Comparison of ENCODE assay signal across 22 cellular contexts in genomic region chr2:98561902-98562695, GRCh38. TPM values are rescaled to one million over a fixed set of nuclear protein-coding genes. Genes with fewer than 3 reads are reported as not detected.
DNase-seq lines count a peak whose midpoint lies in the region; ATAC-seq, FAIRE-seq and TF ChIP-seq lines count a peak whose summit lies in the region.
"Had no signal": no experiment of that assay in that cellular context is flagged by ENCODE, and none has a peak within 500 bp of the region (broad histone marks: within the 10 kb centered on the region; RNA-seq: fewer than 3 reads in every experiment).

No MANE protein-coding gene starts in this region.

- H2AK5ac ChIP-seq in trophoblast cell (ENCODE audit: low read length) = no peak overlapping the region

- H3K27me3 Mint-ChIP-seq in CD4-positive, CD25-positive, alpha-beta regulatory T cell = no peaks in the 10 kb centered on the region
- H3K27me3 Mint-ChIP-seq in naive thymus-derived CD4-positive, alpha-beta T cell = no peaks in the 10 kb centered on the region

- H3K9ac ChIP-seq in kidney (ENCODE audit: low read length in 2 of 2) = no peak overlapping the region
- H3K9ac ChIP-seq in trophoblast cell (ENCODE audit: low read length) = no peak overlapping the region

- no peak overlapping the region for H2BK120ac ChIP-seq in trophoblast cell (ENCODE audit: insufficient read depth, low read length, poor library complexity)

- peak overlapping the region in 2 of 3 donors; percentile 65 to 83 for H3K27ac Mint-ChIP-seq in CD4-positive, CD25-positive, alpha-beta regulatory T cell
- peak overlapping the region in 4 of 9 donors; percentile 21 to 87 (median 72) for H3K27ac Mint-ChIP-seq in naive thymus-derived CD4-positive, alpha-beta T cell

- CTCF ChIA-PET in naive thymus-derived CD4-positive, alpha-beta T cell (lab: Charles Lee) = no interaction called here

- intact Hi-C loops in adrenal gland (cut with DNase I) (loop anchor here in 1 of 2 donors (10.0 kb wide), 1 partner anchor 147 kb away; no protein-coding TSS in a partner anchor), left ventricle myocardium superior (cut with micrococcal nuclease) (no loop called here), sciatic nerve (cut with DNase I) (no loop called here), kidney (cut with DNase I) (no loop called here)
- intact Hi-C loops in naive thymus-derived CD4-positive, alpha-beta T cell (cut with micrococcal nuclease) = no loop called here

- in situ Hi-C loops in G401 (cut with HindIII; ENCODE audit: low sequenced_read_pairs) = no loop called here

- no peaks in the 10 kb centered on the region for H3K79me2 ChIP-seq in trophoblast cell (ENCODE audit: control insufficient read depth, insufficient read depth, low read length, poor library complexity)

- no peak for ATAC-seq in CD4-positive, CD25-positive, alpha-beta regulatory T cell (ENCODE audit: low read depth in 2 of 2)
- ATAC-seq in left ventricle myocardium superior (peak; percentile 55), sciatic nerve (peak; percentile 43)
- no peak for ATAC-seq in naive thymus-derived CD4-positive, alpha-beta T cell

- H4K12ac ChIP-seq in trophoblast cell (ENCODE audit: low read depth, low read length) = no peak overlapping the region

- FAIRE-seq in kidney (lab: Jason Lieb, UNC) = no peak
- FAIRE-seq: colon, frontal cortex, GM12891 had no signal

- no peak overlapping the region for H3K4me3 Mint-ChIP-seq in CD4-positive, CD25-positive, alpha-beta regulatory T cell
- H3K4me3 Mint-ChIP-seq in naive thymus-derived CD4-positive, alpha-beta T cell = no peak overlapping the region
- H3K4me3 Mint-ChIP-seq: HFFc6; T-helper 1 cell treated with Interleukin-12 subunit alpha and Interleukin-12 subunit beta and Interleukin-4 antibody, amounts not matched to agents 30 μg/mL and 1 μg/mL, for 36 hours had no signal

- H2BK12ac ChIP-seq in trophoblast cell (ENCODE audit: low read length) = no peak overlapping the region

- 42 to 55% (median 46%) methylated on average over 11 to 13 of the region's 13 CpGs for WGBS in adrenal gland, 4 donors
- WGBS in trophoblast cell (ENCODE audit: extremely low coverage, insufficient coverage, insufficient read length) = no CpG with 5 or more reads among the region's 13 CpGs

- DNase-seq in CD4-positive, CD25-positive, alpha-beta regulatory T cell = no peak
- DNase-seq in adrenal gland (peak; percentile 47 to 81 (median 65)), left ventricle myocardium superior (no peak), sciatic nerve (ENCODE audit: low spot score) (no peak), G401 (ENCODE audit: low spot score) (no peak), kidney (no peak), trophoblast cell (no peak)
- DNase-seq in naive thymus-derived CD4-positive, alpha-beta T cell = no peak
- DNase-seq: activated CD8-positive, alpha-beta memory T cell treated with anti-CD3 and anti-CD28 coated beads for 24 hours; amygdala; COR-L47; HFFc6; NCI-H146; NCI-H345; retina; SHP77 treated with DMSO at 0.1 percent for 48 hours; stimulated activated CD4-positive, alpha-beta T cell treated with anti-CD3 and anti-CD28 coated beads, Interleukin-2, amount 100 ng/mL, for 24 hours; substantia nigra had no signal

- H2AFZ ChIP-seq in trophoblast cell (ENCODE audit: insufficient read depth, low read length, poor library complexity) = no peak overlapping the region

- H3K23ac ChIP-seq in trophoblast cell (ENCODE audit: low read length) = no peak overlapping the region

- no peak overlapping the region for H3K4ac ChIP-seq in trophoblast cell (ENCODE audit: low read depth, low read length)

- peaks cover 99% of the 10 kb centered on the region for H3K36me3 ChIP-seq in CD4-positive, CD25-positive, alpha-beta regulatory T cell (ENCODE audit: control insufficient read depth, insufficient read depth, low read length)
- H3K36me3 ChIP-seq in adrenal gland (replicated peaks in 1 of 2) (peaks cover 0 to 47% of the 10 kb centered on the region in 2 donors), kidney (ENCODE audit: control insufficient read depth in 1 of 2, insufficient read depth in 2 of 2, low read length in 2 of 2) (peaks cover 0 to 3% of the 10 kb centered on the region in 2 donors), trophoblast cell (ENCODE audit: control insufficient read depth in 1 of 2, insufficient read depth in 2 of 2, low read length in 2 of 2) (peaks cover 22 to 32% of the 10 kb centered on the region in 2 experiments)
- H3K36me3 ChIP-seq in naive thymus-derived CD4-positive, alpha-beta T cell (ENCODE audit: control insufficient read depth in 2 of 3, insufficient read depth in 3 of 3, low read length in 3 of 3) = peaks cover 20 to 91% (median 36%) of the 10 kb centered on the region in 3 experiments

- H3K36me3 Mint-ChIP-seq in CD4-positive, CD25-positive, alpha-beta regulatory T cell = peaks cover 53% of the 10 kb centered on the region
- H3K36me3 Mint-ChIP-seq in naive thymus-derived CD4-positive, alpha-beta T cell = peaks cover 14 to 54% (median 33%) of the 10 kb centered on the region in 5 donors

- no peak overlapping the region for H4K91ac ChIP-seq in trophoblast cell (ENCODE audit: low read depth, low read length)

- H3K9me3 ChIP-seq in CD4-positive, CD25-positive, alpha-beta regulatory T cell (ENCODE audit: control insufficient read depth in 2 of 2, low read length in 2 of 2) = no peaks in the 10 kb centered on the region
- H3K9me3 ChIP-seq in adrenal gland (replicated peaks in 1 of 3) (no peaks in the 10 kb centered on the region), kidney (ENCODE audit: control insufficient read depth in 1 of 2, low read length in 2 of 2) (no peaks in the 10 kb centered on the region), trophoblast cell (ENCODE audit: insufficient read depth, low read depth, low read length) (no peaks in the 10 kb centered on the region)
- no peaks in the 10 kb centered on the region for H3K9me3 ChIP-seq in naive thymus-derived CD4-positive, alpha-beta T cell (ENCODE audit: control insufficient read depth in 2 of 3, low read length in 3 of 3)

- TF ChIP-seq CTCF in adrenal gland (IDR thresholded peaks at IDR 0.05) (no peak), kidney (IDR thresholded peaks at IDR 0.05; ENCODE audit: borderline replicate concordance, extremely low read depth, insufficient read depth) (no peak)

- no peaks in the 10 kb centered on the region for H3K27me3 ChIP-seq in CD4-positive, CD25-positive, alpha-beta regulatory T cell (ENCODE audit: control insufficient read depth, insufficient read depth, low read length)
- no peaks in the 10 kb centered on the region for H3K27me3 ChIP-seq in adrenal gland
- H3K27me3 ChIP-seq in naive thymus-derived CD4-positive, alpha-beta T cell (ENCODE audit: control insufficient read depth in 2 of 2, insufficient read depth in 2 of 2, low read length in 2 of 2) = no peaks in the 10 kb centered on the region
- H3K27me3 ChIP-seq in trophoblast cell (ENCODE audit: insufficient read depth, low read length) = no peaks in the 10 kb centered on the region

- H3K79me1 ChIP-seq in trophoblast cell (ENCODE audit: low read length) = no peaks in the 10 kb centered on the region

- H4K8ac ChIP-seq in trophoblast cell (ENCODE audit: low read depth, low read length) = no peak overlapping the region

- H3K9me3 Mint-ChIP-seq in CD4-positive, CD25-positive, alpha-beta regulatory T cell = peaks cover 0 to 2% (median 0%) of the 10 kb centered on the region in 7 donors
- no peaks in the 10 kb centered on the region for H3K9me3 Mint-ChIP-seq in naive thymus-derived CD4-positive, alpha-beta T cell
- H3K9me3 Mint-ChIP-seq: HFFc6; T-helper 1 cell treated with Interleukin-12 subunit alpha and Interleukin-12 subunit beta and Interleukin-4 antibody, amounts not matched to agents 30 μg/mL and 1 μg/mL, for 36 hours had no signal

- peak in 1 of 2 donors; percentile 45 for TF ChIP-seq POLR2A in adrenal gland (IDR thresholded peaks at IDR 0.05)

- no peak overlapping the region for H3K14ac ChIP-seq in trophoblast cell (ENCODE audit: low read length)

- H3K4me2 ChIP-seq in trophoblast cell (ENCODE audit: low read length) = no peak overlapping the region

- peaks cover 5 to 16% (median 8%) of the 10 kb centered on the region in 4 donors for H3K4me1 Mint-ChIP-seq in CD4-positive, CD25-positive, alpha-beta regulatory T cell
- H3K4me1 Mint-ChIP-seq in naive thymus-derived CD4-positive, alpha-beta T cell = peaks cover 6 to 55% (median 16%) of the 10 kb centered on the region in 7 donors

- H2BK5ac ChIP-seq in trophoblast cell (ENCODE audit: low read depth, low read length, poor library complexity) = no peak overlapping the region

- H3K27ac ChIP-seq in CD4-positive, CD25-positive, alpha-beta regulatory T cell (ENCODE audit: insufficient read depth, low read length, poor library complexity, severe bottlenecking) = no peak overlapping the region
- H3K27ac ChIP-seq in adrenal gland (peak overlapping the region; percentile 31 to 91 (median 88)), kidney (ENCODE audit: low read depth in 2 of 2, low read length in 2 of 2) (peak overlapping the region in 1 of 2 donors; percentile 41), trophoblast cell (ENCODE audit: low read depth, low read length) (no peak overlapping the region)
- H3K27ac ChIP-seq in naive thymus-derived CD4-positive, alpha-beta T cell (ENCODE audit: low read depth, low read length) = no peak overlapping the region

- POLR2A ChIA-PET in naive thymus-derived CD4-positive, alpha-beta T cell (lab: Charles Lee) = no interaction called here

- no peak overlapping the region for H3K4me3 ChIP-seq in CD4-positive, CD25-positive, alpha-beta regulatory T cell (ENCODE audit: low read depth, low read length)
- H3K4me3 ChIP-seq in adrenal gland (no peak overlapping the region), kidney (ENCODE audit: low read length in 2 of 2) (no peak overlapping the region), trophoblast cell (ENCODE audit: low read depth, low read length) (no peak overlapping the region)
- no peak overlapping the region for H3K4me3 ChIP-seq in naive thymus-derived CD4-positive, alpha-beta T cell (ENCODE audit: low read length)

- H3K18ac ChIP-seq in trophoblast cell (ENCODE audit: low read length) = no peak overlapping the region

- H3K4me1 ChIP-seq in CD4-positive, CD25-positive, alpha-beta regulatory T cell (ENCODE audit: control insufficient read depth, insufficient read depth, low read length, poor library complexity, severe bottlenecking) = no peaks in the 10 kb centered on the region
- H3K4me1 ChIP-seq in adrenal gland (replicated peaks in 1 of 2) (peaks cover 33 to 40% of the 10 kb centered on the region in 2 donors), kidney (ENCODE audit: control insufficient read depth in 1 of 2, insufficient read depth in 1 of 2, low read depth in 1 of 2, low read length in 2 of 2) (peaks cover 0 to 2% of the 10 kb centered on the region in 2 donors), trophoblast cell (ENCODE audit: control insufficient read depth in 1 of 2, insufficient read depth in 2 of 2, low read length in 2 of 2) (no peaks in the 10 kb centered on the region)
- no peaks in the 10 kb centered on the region for H3K4me1 ChIP-seq in naive thymus-derived CD4-positive, alpha-beta T cell (ENCODE audit: control insufficient read depth in 2 of 2, insufficient read depth in 2 of 2, low read length in 2 of 2)

RNA-seq across cellular contexts. Expression of gene COA5, which starts 46.2 kb away (rescaled TPM):
- 20.4 TPM for total RNA-seq in CD4-positive, CD25-positive, alpha-beta regulatory T cell
- 10 to 100 TPM; 32.6 to 40.7 (median 38.6) TPM for polyA plus RNA-seq in CD4-positive, CD25-positive, alpha-beta regulatory T cell
- total RNA-seq in adrenal gland (10 to 100 TPM; 18.9 to 70.0 (median 36.6) TPM), left ventricle myocardium superior (28.2 TPM), sciatic nerve (38.2 TPM), kidney (38.0 TPM)
- polyA plus RNA-seq in adrenal gland (10 to 100 TPM; 36.5 to 76.0 (median 57.0) TPM), kidney (ENCODE audit: insufficient read depth, low read depth, low replicate concordance) (85.8 TPM)
- total RNA-seq in G401 (2014; rRNA removed; shearing (Covaris generic)) = 21.5 and 37.0 TPM in 2 replicates
- 10 to 100 TPM; 23.8 to 55.2 (median 29.2) TPM for total RNA-seq in naive thymus-derived CD4-positive, alpha-beta T cell
- polyA plus RNA-seq in naive thymus-derived CD4-positive, alpha-beta T cell = 10 to 100 TPM; 25.5 to 36.3 TPM
- 32.9 and 35.0 TPM in 2 replicates for polyA plus RNA-seq in trophoblast cell (2013)

RNA-seq across cellular contexts. Expression of gene UNC50, which starts 46.3 kb away (rescaled TPM):
- 17.8 TPM for total RNA-seq in CD4-positive, CD25-positive, alpha-beta regulatory T cell
- 10 to 100 TPM; 44.9 to 58.6 (median 48.4) TPM for polyA plus RNA-seq in CD4-positive, CD25-positive, alpha-beta regulatory T cell
- total RNA-seq in adrenal gland (10 to 100 TPM; 48.6 to 72.4 (median 55.1) TPM), left ventricle myocardium superior (28.5 TPM), sciatic nerve (43.6 TPM), kidney (53.2 TPM)
- polyA plus RNA-seq in adrenal gland (10 to 100 TPM; 43.5 to 75.1 (median 50.3) TPM), kidney (ENCODE audit: insufficient read depth, low read depth, low replicate concordance) (58.0 TPM)
- 38.5 and 41.7 TPM in 2 replicates for total RNA-seq in G401 (2014; rRNA removed; shearing (Covaris generic))
- 10 to 100 TPM; 22.2 to 41.3 (median 29.9) TPM for total RNA-seq in naive thymus-derived CD4-positive, alpha-beta T cell
- polyA plus RNA-seq in naive thymus-derived CD4-positive, alpha-beta T cell = 10 to 100 TPM; 59.2 to 63.2 TPM
- 58.4 and 66.1 TPM in 2 replicates for polyA plus RNA-seq in trophoblast cell (2013)

Comparison
In these comparisons a context has a peak if more than half of its experiments do, and no peak if none do; other contexts are left out.
1. ATAC-seq: peak in left ventricle myocardium superior (single experiment) and sciatic nerve (single experiment); none in CD4-positive, CD25-positive, alpha-beta regulatory T cell (0 of 2) and naive thymus-derived CD4-positive, alpha-beta T cell (single experiment).
2. DNase-seq: peak in adrenal gland (7 of 7); none in CD4-positive, CD25-positive, alpha-beta regulatory T cell (0 of 3), left ventricle myocardium superior (single experiment), sciatic nerve (single experiment), G401 (single experiment), naive thymus-derived CD4-positive, alpha-beta T cell (0 of 9), kidney (single experiment) and trophoblast cell (0 of 2).
3. H3K27ac ChIP-seq: peak in adrenal gland (5 of 5); none in CD4-positive, CD25-positive, alpha-beta regulatory T cell (single experiment), naive thymus-derived CD4-positive, alpha-beta T cell (single experiment) and trophoblast cell (single experiment).